In the genomic region with DNA sequence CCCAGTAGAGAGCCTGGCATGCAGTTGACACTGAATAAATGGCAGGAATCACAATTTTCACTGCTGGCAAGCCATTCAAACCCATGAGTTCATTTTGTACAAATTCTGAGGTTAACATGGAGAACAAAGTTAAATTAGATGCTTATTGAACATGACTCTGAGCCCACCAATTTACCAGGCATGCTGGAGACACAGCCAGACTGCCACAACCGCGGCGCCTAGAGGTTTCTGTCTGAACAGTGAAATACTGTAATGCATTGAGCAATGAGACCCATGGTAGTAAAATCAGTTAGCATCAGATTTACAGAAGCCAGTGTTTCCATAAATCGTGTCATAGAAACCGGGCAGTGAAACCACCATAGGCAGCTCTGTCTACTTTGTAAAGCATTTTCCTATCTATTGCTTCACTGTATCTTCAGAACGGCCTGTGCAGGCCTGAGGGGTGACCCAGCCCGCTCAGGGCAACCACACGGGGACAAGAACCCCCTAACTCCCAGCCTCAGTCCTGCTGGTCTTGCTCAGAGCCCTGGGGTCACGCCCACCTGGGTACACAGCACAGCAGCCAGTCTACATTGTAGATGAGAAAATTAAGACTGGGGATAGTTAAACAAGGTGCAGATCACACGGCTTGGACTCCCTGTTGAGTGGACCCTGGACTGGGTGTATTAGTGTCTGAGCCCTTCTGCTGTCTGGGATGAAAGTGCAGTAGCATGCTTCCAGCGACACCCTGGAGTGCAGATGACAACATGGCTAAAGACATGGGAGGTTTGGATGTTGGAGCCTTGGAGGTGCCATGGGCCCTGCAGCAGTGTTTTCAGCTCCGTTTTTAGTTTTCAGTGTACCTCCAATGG, we compare ENCODE assay signal across 28 cellular contexts. TPM values are rescaled to one million over a fixed set of nuclear protein-coding genes. Genes with fewer than 3 reads are reported as not detected.
DNase-seq lines count a peak whose midpoint lies in the region; ATAC-seq and TF ChIP-seq lines count a peak whose summit lies in the region.
"Had no signal": no experiment of that assay in that cellular context is flagged by ENCODE, and none has a peak within 500 bp of the region (broad histone marks: within the 10 kb centered on the region; RNA-seq: fewer than 3 reads in every experiment).

No MANE protein-coding gene starts in this region.

- H3K9me3 ChIP-seq in left lung: no peaks in the 10 kb centered on the region
- H3K9me3 ChIP-seq: Caco-2 had no signal

- no peak for ATAC-seq in GM19455 (IDR thresholded peaks at IDR 0.05; ENCODE audit: unreplicated experiment)
- ATAC-seq in HG03432 (IDR thresholded peaks at IDR 0.05; ENCODE audit: unreplicated experiment): no peak
- no peak for ATAC-seq in left lung
- ATAC-seq in GM19023 (IDR thresholded peaks at IDR 0.05; ENCODE audit: unreplicated experiment): no peak
- ATAC-seq: A549, foreskin keratinocyte, T-helper 17 cell had no signal

- H3K27ac ChIP-seq in left lung: no peak overlapping the region
- H3K27ac ChIP-seq: A549, epithelial cell of prostate, foreskin keratinocyte, GM23248, SK-N-MC, VCaP had no signal

- H3K27ac Mint-ChIP-seq in endothelial cell (ENCODE audit: unreplicated experiment): peak overlapping the region; percentile 4
- H3K27ac Mint-ChIP-seq: activated CD4-positive, alpha-beta T cell treated with anti-CD3 and anti-CD28 coated beads, Interleukin-2, amount 10 ng/mL, durations not matched to agents 7 days and 5 days; activated naive CD8-positive, alpha-beta T cell; activated T-helper 2 cell treated with anti-CD3 and anti-CD28 coated beads, Interferon-gamma antibody, Interleukin-2, Interleukin-4, amounts not matched to agents 10 μg/mL and 5 μg/mL and 100 μg/mL, durations not matched to agents 14 hours and 24 hours and 36 hours; immature natural killer cell; T-helper 17 cell had no signal

- H3K36me3 Mint-ChIP-seq in endothelial cell (ENCODE audit: low read depth, unreplicated experiment): peaks cover 5% of the 10 kb centered on the region
- H3K36me3 Mint-ChIP-seq: immature natural killer cell had no signal

- peak; percentile 15 for DNase-seq in GF-D8 (lab: John Stamatoyannopoulos, UW)
- DNase-seq in NCI-H146 treated with DMSO at 0.1 percent for 48 hours (lab: John Stamatoyannopoulos, UW; ENCODE audit: unreplicated experiment): peak; percentile 15
- no peak for DNase-seq in endothelial cell (ENCODE audit: low spot score)
- peak; percentile 58 for DNase-seq in posterior vena cava (ENCODE audit: low spot score)
- no peak for DNase-seq in left lung
- DNase-seq: activated CD4-positive, alpha-beta T cell treated with anti-CD3 and anti-CD28 coated beads, Interleukin-2, amount 10 ng/mL, durations not matched to agents 7 days and 5 days; BE2C; Caco-2; DND-41; foreskin keratinocyte; GM23248; immature natural killer cell; MM.1S; NCI-H187; NCI-H226; stimulated activated CD4-positive, alpha-beta T cell treated with anti-CD3 and anti-CD28 coated beads, Interleukin-4, amount 100 ng/mL, for 1 hour; stimulated activated naive CD4-positive, alpha-beta T cell treated with Interleukin-2 at 50 U/mL for 16 hours; T-helper 17 cell; transverse colon had no signal

- H3K4me1 Mint-ChIP-seq in endothelial cell (ENCODE audit: unreplicated experiment): peaks cover 7% of the 10 kb centered on the region
- H3K4me1 Mint-ChIP-seq: immature natural killer cell had no signal

- no peaks in the 10 kb centered on the region for H3K27me3 ChIP-seq in left lung
- H3K27me3 ChIP-seq: BE2C, foreskin keratinocyte, transverse colon had no signal

- intact Hi-C loops in posterior vena cava (cut with DNase I) (loop anchor here in 1 of 2 donors (1.0 kb wide), 1 partner anchor 41 kb away; no protein-coding TSS in a partner anchor), left lung (cut with DNase I) (no loop called here)

- H3K36me3 ChIP-seq in left lung: peaks cover 0 to 11% of the 10 kb centered on the region in 2 donors
- H3K36me3 ChIP-seq: BE2C, transverse colon had no signal

- H3K4me1 ChIP-seq in left lung: peaks cover 20 to 80% of the 10 kb centered on the region in 2 donors

- H3K27me3 Mint-ChIP-seq in endothelial cell (ENCODE audit: unreplicated experiment): peaks cover 2% of the 10 kb centered on the region
- H3K27me3 Mint-ChIP-seq: activated naive CD8-positive, alpha-beta T cell had no signal

- peaks cover 5% of the 10 kb centered on the region for H3K9me3 Mint-ChIP-seq in endothelial cell (ENCODE audit: unreplicated experiment)
- H3K9me3 Mint-ChIP-seq: immature natural killer cell had no signal

- no peak for TF ChIP-seq CTCF in endothelial cell (IDR thresholded peaks at IDR 0.05; ENCODE audit: unreplicated experiment)
- no peak for TF ChIP-seq CTCF in left lung (IDR thresholded peaks at IDR 0.05)

- no peak overlapping the region for H3K4me3 ChIP-seq in left lung
- H3K4me3 ChIP-seq: A549, GM23248, SK-N-MC, transverse colon had no signal

- no peak overlapping the region for H3K4me3 Mint-ChIP-seq in endothelial cell (ENCODE audit: unreplicated experiment)
- H3K4me3 Mint-ChIP-seq: activated CD4-positive, alpha-beta T cell treated with anti-CD3 and anti-CD28 coated beads, Interleukin-2, amount 10 ng/mL, durations not matched to agents 7 days and 5 days; activated naive CD8-positive, alpha-beta T cell; immature natural killer cell; T-helper 17 cell had no signal

RNA-seq across cellular contexts. Expression of a gene that starts 44.2 kb away (rescaled TPM):
- 0.97 TPM for total RNA-seq in endothelial cell (ENCODE audit: unreplicated experiment)
- 100 to 1,000 TPM; 107 to 216 TPM for total RNA-seq in posterior vena cava
- total RNA-seq in left lung: 100 to 1,000 TPM; 214 to 318 TPM

Comparison
In these comparisons a context has a peak if more than half of its experiments do, and no peak if none do; other contexts are left out.
1. DNase-seq: peak in GF-D8 (single experiment), NCI-H146 treated with DMSO at 0.1 percent for 48 hours (single experiment) and posterior vena cava (single experiment); none in endothelial cell (single experiment) and left lung (0 of 2).
2. RNA of a gene that starts 44.2 kb away (total RNA-seq): 214 to 318 TPM in left lung and 107 to 216 TPM in posterior vena cava; 0.97 TPM in endothelial cell (single experiment); every median in the first group is over 10 times any median in the second.